ENCODE assay signal across 14 cellular contexts in the genomic region with DNA sequence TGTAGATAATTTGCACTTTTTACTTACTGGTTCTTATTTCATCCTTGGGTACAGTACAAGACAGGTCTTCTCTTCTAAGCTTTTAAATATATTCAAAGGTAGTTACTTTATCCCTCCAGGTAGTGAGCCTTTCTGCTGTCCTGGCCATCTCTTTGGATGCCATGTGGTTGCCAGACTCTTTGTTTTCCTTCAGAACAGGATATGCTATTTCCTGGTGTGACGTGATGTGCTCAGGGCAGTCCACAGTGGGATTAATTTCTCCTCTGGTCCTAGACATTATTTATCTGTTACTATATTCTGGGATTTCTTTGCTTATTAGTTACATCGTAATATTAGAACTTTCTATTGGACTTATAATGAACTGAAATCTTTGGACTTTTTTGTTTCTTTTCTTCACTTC.
DNase-seq lines count a peak whose midpoint lies in the region; ATAC-seq and TF ChIP-seq lines count a peak whose summit lies in the region.
"Had no signal": no experiment of that assay in that cellular context is flagged by ENCODE, and none has a peak within 500 bp of the region (broad histone marks: within the 10 kb centered on the region; RNA-seq: fewer than 3 reads in every experiment).

No MANE protein-coding gene starts in this region.

- DNase-seq in Daoy (ENCODE audit: low read depth) (peak; percentile 18), left ventricle myocardium superior (no peak), prostate gland (ENCODE audit: low spot score) (peak; percentile 22), posterior vena cava (ENCODE audit: low spot score) (no peak), NCI-H1417 treated with DMSO at 0.1 percent for 48 hours (lab: John Stamatoyannopoulos, UW) (no peak)
- DNase-seq: foreskin fibroblast, HCEC 1CT, kidney, NCI-H1048, NCI-H510A treated with DMSO at 0.1 percent for 48 hours had no signal

- no peak for TF ChIP-seq POLR2A in prostate gland (IDR thresholded peaks at IDR 0.05)

- ATAC-seq in left ventricle myocardium superior (peak; percentile 38), GM18511 (IDR thresholded peaks at IDR 0.05; ENCODE audit: unreplicated experiment) (no peak), HG02642 (IDR thresholded peaks at IDR 0.05; ENCODE audit: poor library complexity, unreplicated experiment) (no peak)

- peaks cover 5% of the 10 kb centered on the region for H3K4me1 ChIP-seq in prostate gland (replicated peaks)

- no peaks in the 10 kb centered on the region for H3K9me3 ChIP-seq in prostate gland
- H3K9me3 ChIP-seq: suprapubic skin had no signal

- 0 out of 2 replicates have a peak overlapping the region, but pooled peaks have one; percentile 11 for H3K27ac ChIP-seq in VCaP
- H3K27ac ChIP-seq in prostate gland, result peak overlapping the region in 1 of 2 donors; percentile 5
- H3K27ac ChIP-seq: suprapubic skin had no signal

- TF ChIP-seq CTCF in VCaP (conservative IDR thresholded peaks at IDR 0.05), result no peak
- no peak for TF ChIP-seq CTCF in prostate gland (IDR thresholded peaks at IDR 0.05)

- no peaks in the 10 kb centered on the region for H3K27me3 ChIP-seq in prostate gland (replicated peaks; ENCODE audit: insufficient read depth)
- H3K27me3 ChIP-seq: suprapubic skin had no signal

- 49% methylated on average over 2 of the region's 2 CpGs for WGBS in prostate gland

- intact Hi-C loops in left ventricle myocardium superior (cut with micrococcal nuclease) (no loop called here), prostate gland (cut with DNase I) (no loop called here), posterior vena cava (cut with DNase I) (no loop called here)

- H3K4me3 ChIP-seq in prostate gland, result no peak overlapping the region
- H3K4me3 ChIP-seq: suprapubic skin had no signal

- H3K36me3 ChIP-seq in prostate gland, result no peaks in the 10 kb centered on the region

Comparison
In these comparisons a context has a peak if more than half of its experiments do, and no peak if none do; other contexts are left out.
1. DNase-seq: peak in Daoy (single experiment) and prostate gland (single experiment); none in left ventricle myocardium superior (single experiment), posterior vena cava (single experiment) and NCI-H1417 treated with DMSO at 0.1 percent for 48 hours (single experiment).